33 cellular contexts compared by ENCODE assay signal in genomic region chr15:28246605-28247004, GRCh38.
"Had no signal": no experiment of that assay in that cellular context is flagged by ENCODE, and none has a peak within 500 bp of the region (broad histone marks: within the 10 kb centered on the region; RNA-seq: fewer than 3 reads in every experiment).

No MANE protein-coding gene starts in this region.

- H3K4me3 ChIP-seq: ascending aorta, cardiac muscle cell, Peyer's patch, SJSA1 had no signal

- H3K9me3 Mint-ChIP-seq: activated naive CD4-positive, alpha-beta T cell treated with anti-CD3 and anti-CD28 coated beads, Interleukin-2, amount 50 U/mL, for 24 hours; activated naive CD8-positive, alpha-beta T cell treated with anti-CD3 and anti-CD28 coated beads, Interleukin-2, amount 10 ng/mL, durations not matched to agents 7 days and 5 days had no signal

- H3K27ac ChIP-seq: ascending aorta, cardiac muscle cell, KMS-11, Peyer's patch, SJSA1 had no signal

- H3K27me3 ChIP-seq: ascending aorta, cardiac muscle cell, Peyer's patch, SJSA1 had no signal

- H3K9me3 ChIP-seq: Peyer's patch, SJSA1, SK-N-SH had no signal

- H3K4me1 Mint-ChIP-seq: activated CD4-positive, alpha-beta T cell treated with anti-CD3 and anti-CD28 coated beads, Interleukin-2, amount 10 ng/mL, durations not matched to agents 24 days and 14 days; activated naive CD4-positive, alpha-beta T cell treated with anti-CD3 and anti-CD28 coated beads, Interleukin-2, amount 50 U/mL, for 24 hours; activated naive CD8-positive, alpha-beta T cell treated with anti-CD3 and anti-CD28 coated beads, Interleukin-2, amount 10 ng/mL, durations not matched to agents 7 days and 5 days had no signal

- H3K27me3 Mint-ChIP-seq: activated CD4-positive, alpha-beta T cell treated with anti-CD3 and anti-CD28 coated beads, Interleukin-2, amount 10 ng/mL, durations not matched to agents 24 days and 14 days; activated naive CD4-positive, alpha-beta T cell treated with anti-CD3 and anti-CD28 coated beads, Interleukin-2, amount 50 U/mL, for 24 hours; activated naive CD8-positive, alpha-beta T cell treated with anti-CD3 and anti-CD28 coated beads, Interleukin-2, amount 10 ng/mL, durations not matched to agents 7 days and 5 days; activated T-cell treated with anti-CD3 and anti-CD28 coated beads, Interleukin-2, amount 50 U/mL, for 24 hours had no signal

- H3K4me3 Mint-ChIP-seq: activated CD4-positive, alpha-beta T cell treated with anti-CD3 and anti-CD28 coated beads, Interleukin-2, amount 10 ng/mL, durations not matched to agents 24 days and 14 days; activated CD8-positive, alpha-beta T cell treated with anti-CD3 and anti-CD28 coated beads, Interleukin-2, amount 10 ng/mL, durations not matched to agents 7 days and 5 days; activated naive CD4-positive, alpha-beta T cell treated with anti-CD3 and anti-CD28 coated beads, Interleukin-2, amount 50 U/mL, for 24 hours; activated naive CD8-positive, alpha-beta T cell treated with anti-CD3 and anti-CD28 coated beads, Interleukin-2, amount 10 ng/mL, durations not matched to agents 7 days and 5 days; activated T-cell treated with anti-CD3 and anti-CD28 coated beads, Interleukin-2, amount 50 U/mL, for 24 hours; T-helper 1 cell treated with Interleukin-12 subunit alpha and Interleukin-12 subunit beta and Interleukin-4 antibody, amounts not matched to agents 30 μg/mL and 1 μg/mL, for 36 hours; T-helper 2 cell treated with Interferon-gamma antibody and Interleukin-4, amounts not matched to agents 5 μg/mL and 100 μg/mL, for 36 hours had no signal

- DNase-seq: activated CD4-positive, alpha-beta T cell treated with anti-CD3 and anti-CD28 coated beads, Interleukin-2, amount 10 ng/mL, durations not matched to agents 24 days and 14 days; activated CD4-positive, alpha-beta T cell treated with anti-CD3 and anti-CD28 coated beads, Interleukin-2, amount 50 U/mL, for 48 hours; activated CD8-positive, alpha-beta T cell treated with anti-CD3 and anti-CD28 coated beads, Interleukin-2, amount 10 ng/mL, durations not matched to agents 7 days and 5 days; activated gamma-delta T cell; activated naive CD4-positive, alpha-beta T cell treated with Interleukin-2 at 50 U/mL for 16 hours; activated naive CD8-positive, alpha-beta T cell treated with anti-CD3 and anti-CD28 coated beads, Interleukin-2, amount 10 ng/mL, durations not matched to agents 7 days and 5 days; activated T-cell treated with anti-CD3 and anti-CD28 coated beads, Interleukin-2, amount 50 U/mL, for 24 hours; amygdala; MM.1S; MV-4-11; NCI-H1092; NCI-H1436 treated with DMSO at 0.1 percent for 48 hours; NCI-H1694 treated with DMSO at 0.1 percent for 48 hours; NCI-H2029; NCI-H2107; NCI-H226; NCI-H510A; NCI-H526; NCI-H82; NK-92 treated with Interleukin-12 subunit alpha and Interleukin-12 subunit beta, amount 100 ng/mL, for 24 hours; PC-3; Peyer's patch; RPMI8226; SHP77 treated with DMSO at 0.1 percent for 48 hours; SK-N-SH had no signal

- H3K4me1 ChIP-seq: ascending aorta, Peyer's patch, SJSA1 had no signal

- ATAC-seq: activated CD8-positive, alpha-beta T cell treated with anti-CD3 and anti-CD28 coated beads, Interleukin-2, amount 10 ng/mL, durations not matched to agents 7 days and 5 days; PC-3 had no signal

- H3K27ac Mint-ChIP-seq: activated CD4-positive, alpha-beta T cell treated with anti-CD3 and anti-CD28 coated beads, Interleukin-2, amount 10 ng/mL, durations not matched to agents 24 days and 14 days; activated CD8-positive, alpha-beta T cell treated with anti-CD3 and anti-CD28 coated beads, Interleukin-2, amount 10 ng/mL, durations not matched to agents 7 days and 5 days; activated naive CD4-positive, alpha-beta T cell treated with anti-CD3 and anti-CD28 coated beads, Interleukin-2, amount 50 U/mL, for 24 hours; activated naive CD8-positive, alpha-beta T cell treated with anti-CD3 and anti-CD28 coated beads, Interleukin-2, amount 10 ng/mL, durations not matched to agents 7 days and 5 days; activated T-cell treated with anti-CD3 and anti-CD28 coated beads, Interleukin-2, amount 50 U/mL, for 24 hours; activated T-helper 2 cell treated with anti-CD3 and anti-CD28 coated beads, Interferon-gamma antibody, Interleukin-2, Interleukin-4, amounts not matched to agents 10 μg/mL and 5 μg/mL and 100 μg/mL, durations not matched to agents 14 hours and 24 hours and 36 hours; T-helper 1 cell treated with Interleukin-12 subunit alpha and Interleukin-12 subunit beta and Interleukin-4 antibody, amounts not matched to agents 30 μg/mL and 1 μg/mL, for 36 hours; T-helper 2 cell treated with Interferon-gamma antibody and Interleukin-4, amounts not matched to agents 5 μg/mL and 100 μg/mL, for 36 hours had no signal
